In the genomic region with DNA sequence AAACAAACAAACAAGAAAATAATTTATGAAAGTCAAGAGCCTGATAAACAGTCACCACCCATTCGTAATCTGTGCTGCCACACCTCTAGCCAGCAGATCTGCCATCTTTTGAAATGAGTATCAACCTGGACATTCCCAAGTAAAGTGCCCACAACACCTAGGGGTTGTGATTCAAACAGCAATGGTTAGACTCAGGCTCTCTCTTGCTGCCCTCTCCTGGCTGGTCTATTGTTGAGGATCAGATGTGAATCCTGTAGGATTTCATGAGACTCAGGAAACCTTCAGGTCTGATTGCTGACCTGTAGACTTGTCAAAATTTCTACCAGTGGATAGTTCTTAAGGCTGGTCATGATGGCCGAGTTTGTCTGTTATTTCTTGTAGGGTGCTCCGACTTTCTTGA, we compare ENCODE assay signal across 8 cellular contexts. TPM values are rescaled to one million over a fixed set of nuclear protein-coding genes. Genes with fewer than 3 reads are reported as not detected.
DNase-seq lines count a peak whose midpoint lies in the region; ATAC-seq and TF ChIP-seq lines count a peak whose summit lies in the region.

No MANE protein-coding gene starts in this region.

- BruUV-seq in A673 (replicated peaks; lab: Mats Ljungman, UMichigan), result no TSS peak

- no peak for ATAC-seq in HG03045 (IDR thresholded peaks at IDR 0.05; ENCODE audit: unreplicated experiment)
- ATAC-seq in HG03565 (IDR thresholded peaks at IDR 0.05; ENCODE audit: unreplicated experiment), result no peak

- H3K27me3 ChIP-seq in A673 (replicated peaks; ENCODE audit: insufficient read depth, low read depth, low read length, poor library complexity), result no peaks in the 10 kb centered on the region

- no peaks in the 10 kb centered on the region for H3K36me3 ChIP-seq in A673 (ENCODE audit: insufficient read depth, low read length, poor library complexity, severe bottlenecking)

- no peak overlapping the region for H3K27ac ChIP-seq in A673 (ENCODE audit: low read depth, low read length, poor library complexity, severe bottlenecking)

- DNase-seq in A673 (ENCODE audit: low spot score) (peak; percentile 44), GM10248 (ENCODE audit: extremely low spot score) (no peak), SK-MEL-5 (ENCODE audit: low read depth, low spot score) (peak; percentile 83), iPS DF 4.7 (ENCODE audit: extremely low read depth, low spot score) (peak; percentile 58), UCSD-AML1 (lab: John Stamatoyannopoulos, UW; ENCODE audit: unreplicated experiment) (no peak)
- no peak for DNase-seq in NK-92 treated with Interleukin-12 subunit alpha and Interleukin-12 subunit beta, amount 100 ng/mL, for 24 hours (lab: John Stamatoyannopoulos, UW)

- no peaks in the 10 kb centered on the region for H3K9me3 ChIP-seq in A673 (ENCODE audit: low read depth, low read length, poor library complexity, severe bottlenecking)

- H3K4me3 ChIP-seq in A673 (ENCODE audit: low read depth, low read length, poor library complexity, severe bottlenecking), result no peak overlapping the region

- CTCF ChIA-PET in A673 (lab: Charles Lee), result interaction anchor here (0.7 kb wide), 1 partner anchor 34 kb away, joined by 4 read pairs; no protein-coding TSS in a partner anchor
- CTCF ChIA-PET in GM10248 (lab: Yijun Ruan, JAX), result interaction anchor here (1.5 to 1.6 kb wide), 2 partner anchors 19 to 238 kb away, joined by 3 to 5 read pairs; no protein-coding TSS in a partner anchor

- TF ChIP-seq CTCF in A673 (conservative IDR thresholded peaks at IDR 0.05; ENCODE audit: low read depth, low read length) (peak; percentile 58), GM10248 (IDR thresholded peaks at IDR 0.05; ENCODE audit: control extremely low read depth, extremely low read depth, low read depth, missing control alignments) (peak; percentile 38)

- in situ Hi-C loops in SK-MEL-5 (cut with HindIII; ENCODE audit: low pct_unique_long_range_greater_than_20kb, low sequenced_read_pairs), result no loop called here

- peaks cover 56% of the 10 kb centered on the region for H3K4me1 ChIP-seq in A673 (ENCODE audit: insufficient read depth, low read length, poor library complexity, severe bottlenecking)

- intact Hi-C loops in A673 (cut with micrococcal nuclease; ENCODE audit: unreplicated experiment), result no loop called here

- POLR2A ChIA-PET in A673 (lab: Charles Lee; ENCODE audit: low non-redundant PET), result interaction anchor here (0.7 kb wide), 1 partner anchor 9 kb away, joined by 7 read pairs; no protein-coding TSS in a partner anchor
- POLR2A ChIA-PET in GM10248 (lab: Yijun Ruan, JAX), result no interaction called here

RNA-seq across cellular contexts. Expression of gene DGLUCY, which starts 26.8 kb away (rescaled TPM):
- 26.7 and 36.2 TPM in 2 replicates for total RNA-seq in A673 (2021)
- 10.1 and 10.4 TPM in 2 replicates for total RNA-seq in SK-MEL-5 (2014; rRNA removed; shearing (Covaris generic))
- polyA plus RNA-seq in SK-MEL-5 (2015; cell fraction: cytosol; rRNA removed), result 6.1 and 9.2 TPM in 2 replicates
- polyA plus RNA-seq in SK-MEL-5 (2015; cell fraction: nucleus; rRNA removed), result 70.0 and 92.8 TPM in 2 replicates

Comparison
In these comparisons a context has a peak if more than half of its experiments do, and no peak if none do; other contexts are left out.
1. DNase-seq: peak in A673 (single experiment), SK-MEL-5 (single experiment) and iPS DF 4.7 (single experiment); none in GM10248 (single experiment), NK-92 treated with Interleukin-12 subunit alpha and Interleukin-12 subunit beta, amount 100 ng/mL, for 24 hours (single experiment) and UCSD-AML1 (single experiment).